8 cellular contexts compared by ENCODE assay signal in the genomic region with DNA sequence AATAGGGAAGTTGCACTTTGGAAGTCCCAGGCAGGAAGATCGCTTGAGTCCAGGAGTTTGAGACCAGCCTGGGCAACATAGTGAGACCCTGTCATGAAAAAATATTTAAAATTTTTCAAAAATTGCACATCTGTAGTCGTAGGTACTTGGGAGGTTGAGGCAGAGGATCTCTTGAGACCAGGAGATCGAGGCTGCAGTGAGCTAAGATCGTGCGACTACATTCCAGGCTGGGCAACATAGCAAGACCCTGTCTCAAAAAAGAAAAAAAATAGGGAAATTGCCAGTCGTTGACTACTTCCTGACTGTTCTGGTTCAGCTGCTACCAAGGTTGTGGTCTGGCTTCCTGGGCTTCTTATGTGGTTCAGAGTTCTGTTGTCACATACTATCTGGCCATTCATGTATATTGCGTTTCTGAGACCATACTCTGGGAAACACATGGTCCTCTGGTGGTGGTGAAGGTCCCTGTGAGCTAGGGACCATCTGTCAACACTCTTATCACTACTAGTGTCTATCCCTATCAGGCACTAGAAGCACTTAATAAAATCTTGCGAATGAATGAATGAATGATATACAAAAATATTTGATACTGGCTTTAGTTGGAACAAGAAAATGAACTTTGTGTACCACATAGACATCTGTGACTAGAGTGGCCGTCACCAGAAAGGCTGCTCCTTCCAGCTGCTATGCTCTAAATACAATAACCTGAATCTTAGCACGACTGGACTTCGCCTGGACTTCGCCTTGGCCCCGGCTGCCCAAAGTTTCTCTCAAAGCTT. TPM values are rescaled to one million over a fixed set of nuclear protein-coding genes. Genes with fewer than 3 reads are reported as not detected.
DNase-seq lines count a peak whose midpoint lies in the region; ATAC-seq lines count a peak whose summit lies in the region.

No MANE protein-coding gene starts in this region.

- no peaks in the 10 kb centered on the region for H3K36me3 ChIP-seq in subcutaneous abdominal adipose tissue (ENCODE audit: control insufficient read depth in 5 of 5, insufficient read depth in 5 of 5, low read length in 5 of 5)

- no peaks in the 10 kb centered on the region for H3K9me3 ChIP-seq in iPS-18c (ENCODE audit: control insufficient read depth, insufficient read depth, low read length)
- no peaks in the 10 kb centered on the region for H3K9me3 ChIP-seq in subcutaneous abdominal adipose tissue (ENCODE audit: control insufficient read depth in 5 of 5, low read length in 5 of 5)

- no peak overlapping the region for H3K27ac Mint-ChIP-seq in activated CD8-positive, alpha-beta memory T cell treated with anti-CD3 and anti-CD28 coated beads, Interleukin-2, amount 10 ng/mL, durations not matched to agents 7 days and 5 days
- H3K27ac Mint-ChIP-seq in activated T-helper 17 cell treated with anti-CD3 and anti-CD28 coated beads, Interleukin-2, amount 50 U/mL, for 72 hours, result no peak overlapping the region

- peak overlapping the region; percentile 81 for H3K4me3 Mint-ChIP-seq in activated CD8-positive, alpha-beta memory T cell treated with anti-CD3 and anti-CD28 coated beads, Interleukin-2, amount 10 ng/mL, durations not matched to agents 7 days and 5 days
- H3K4me3 Mint-ChIP-seq in activated T-helper 17 cell treated with anti-CD3 and anti-CD28 coated beads, Interleukin-2, amount 50 U/mL, for 72 hours, result peak overlapping the region; percentile 87

- ATAC-seq in activated CD8-positive, alpha-beta memory T cell treated with anti-CD3 and anti-CD28 coated beads, Interleukin-2, amount 10 ng/mL, durations not matched to agents 7 days and 5 days, result peak; percentile 3
- ATAC-seq in activated T-helper 17 cell treated with anti-CD3 and anti-CD28 coated beads, Interleukin-2, amount 50 U/mL, for 72 hours (replicated peaks), result no peak
- ATAC-seq in HG03571 (IDR thresholded peaks at IDR 0.05; ENCODE audit: unreplicated experiment), result no peak
- no peak for ATAC-seq in HG03280 (IDR thresholded peaks at IDR 0.05; ENCODE audit: unreplicated experiment)
- ATAC-seq in HG03108 (IDR thresholded peaks at IDR 0.05; ENCODE audit: unreplicated experiment), result no peak

- peaks cover 12% of the 10 kb centered on the region for H3K27me3 Mint-ChIP-seq in activated CD8-positive, alpha-beta memory T cell treated with anti-CD3 and anti-CD28 coated beads, Interleukin-2, amount 10 ng/mL, durations not matched to agents 7 days and 5 days
- peaks cover 31% of the 10 kb centered on the region for H3K27me3 Mint-ChIP-seq in activated T-helper 17 cell treated with anti-CD3 and anti-CD28 coated beads, Interleukin-2, amount 50 U/mL, for 72 hours

- no peak overlapping the region for H3K27ac ChIP-seq in subcutaneous abdominal adipose tissue (ENCODE audit: low read depth, low read length)

- H3K4me1 Mint-ChIP-seq in activated CD8-positive, alpha-beta memory T cell treated with anti-CD3 and anti-CD28 coated beads, Interleukin-2, amount 10 ng/mL, durations not matched to agents 7 days and 5 days, result peaks cover 32% of the 10 kb centered on the region
- H3K4me1 Mint-ChIP-seq in activated T-helper 17 cell treated with anti-CD3 and anti-CD28 coated beads, Interleukin-2, amount 50 U/mL, for 72 hours, result peaks cover 5% of the 10 kb centered on the region

- no peaks in the 10 kb centered on the region for H3K9me3 Mint-ChIP-seq in activated CD8-positive, alpha-beta memory T cell treated with anti-CD3 and anti-CD28 coated beads, Interleukin-2, amount 10 ng/mL, durations not matched to agents 7 days and 5 days (ENCODE audit: low read depth)
- H3K9me3 Mint-ChIP-seq in activated T-helper 17 cell treated with anti-CD3 and anti-CD28 coated beads, Interleukin-2, amount 50 U/mL, for 72 hours, result no peaks in the 10 kb centered on the region

- H3K9ac ChIP-seq in subcutaneous abdominal adipose tissue (ENCODE audit: low read length in 5 of 5), result peak overlapping the region in 3 of 5 donors; percentile 30 to 61 (median 52)

- peaks cover 3% of the 10 kb centered on the region for H3K36me3 Mint-ChIP-seq in activated CD8-positive, alpha-beta memory T cell treated with anti-CD3 and anti-CD28 coated beads, Interleukin-2, amount 10 ng/mL, durations not matched to agents 7 days and 5 days
- peaks cover 6% of the 10 kb centered on the region for H3K36me3 Mint-ChIP-seq in activated T-helper 17 cell treated with anti-CD3 and anti-CD28 coated beads, Interleukin-2, amount 50 U/mL, for 72 hours (ENCODE audit: low read depth)

- H3K4me1 ChIP-seq in subcutaneous abdominal adipose tissue (ENCODE audit: control insufficient read depth in 5 of 5, insufficient read depth in 5 of 5, low read length in 5 of 5), result peaks cover 3 to 16% (median 11%) of the 10 kb centered on the region in 5 donors

- no peak for DNase-seq in activated CD8-positive, alpha-beta memory T cell treated with anti-CD3 and anti-CD28 coated beads, Interleukin-2, amount 10 ng/mL, durations not matched to agents 7 days and 5 days
- no peak for DNase-seq in activated CD8-positive, alpha-beta memory T cell treated with anti-CD3 and anti-CD28 coated beads, Interleukin-2, amount 50 U/mL, for 4 hours

- H3K27me3 ChIP-seq in subcutaneous abdominal adipose tissue (ENCODE audit: control insufficient read depth in 5 of 5, insufficient read depth in 4 of 5, low read length in 5 of 5), result peaks cover 0 to 2% (median 0%) of the 10 kb centered on the region in 5 donors

- CTCF ChIA-PET in activated CD8-positive, alpha-beta memory T cell treated with anti-CD3 and anti-CD28 coated beads, Interleukin-2, amount 10 ng/mL, durations not matched to agents 7 days and 5 days (lab: Charles Lee), result interaction anchor here (1.0 kb wide), 2 partner anchors 13 to 205 kb away, joined by 3 to 4 read pairs; no protein-coding TSS in a partner anchor

- H3K4me3 ChIP-seq in iPS-18c (ENCODE audit: insufficient read depth, low read depth, low read length) (peak overlapping the region; percentile 81), subcutaneous abdominal adipose tissue (ENCODE audit: low read depth in 1 of 5, low read length in 5 of 5) (peak overlapping the region; percentile 71 to 80 (median 74))

RNA-seq across cellular contexts. Expression of a gene that starts 0.9 kb away (rescaled TPM):
- 10 to 100 TPM; 10.2 to 11.5 TPM for total RNA-seq in activated CD8-positive, alpha-beta memory T cell treated with anti-CD3 and anti-CD28 coated beads, Interleukin-2, amount 10 ng/mL, durations not matched to agents 7 days and 5 days
- total RNA-seq in activated T-helper 17 cell treated with anti-CD3 and anti-CD28 coated beads, Interleukin-2, amount 50 U/mL, for 72 hours, result 10 to 100 TPM in 1 of 2 donors, 1 to 10 TPM in 1; 3.2 to 10.4 TPM

RNA-seq across cellular contexts. Expression of a gene that starts 38.5 kb away (rescaled TPM):
- 1 to 10 TPM; 4.1 to 5.9 TPM for total RNA-seq in activated CD8-positive, alpha-beta memory T cell treated with anti-CD3 and anti-CD28 coated beads, Interleukin-2, amount 10 ng/mL, durations not matched to agents 7 days and 5 days
- total RNA-seq in activated T-helper 17 cell treated with anti-CD3 and anti-CD28 coated beads, Interleukin-2, amount 50 U/mL, for 72 hours, result 1 to 10 TPM; 2.9 to 4.3 TPM

RNA-seq across cellular contexts. Expression of a gene that starts 38.6 kb away (rescaled TPM):
- total RNA-seq in activated CD8-positive, alpha-beta memory T cell treated with anti-CD3 and anti-CD28 coated beads, Interleukin-2, amount 10 ng/mL, durations not matched to agents 7 days and 5 days, result not detected
- not detected for total RNA-seq in activated T-helper 17 cell treated with anti-CD3 and anti-CD28 coated beads, Interleukin-2, amount 50 U/mL, for 72 hours
